ENCODE assay signal across 8 cellular contexts in genomic region chr22:30634477-30635233, GRCh38. TPM values are rescaled to one million over a fixed set of nuclear protein-coding genes. Genes with fewer than 3 reads are reported as not detected.
DNase-seq lines count a peak whose midpoint lies in the region; ATAC-seq and TF ChIP-seq lines count a peak whose summit lies in the region.

No MANE protein-coding gene starts in this region.

- TF ChIP-seq POLR2A in adrenal gland (IDR thresholded peaks at IDR 0.05), result no peak

- H3K4me1 Mint-ChIP-seq in progenitor cell of endocrine pancreas (ENCODE audit: low read depth), result peaks cover 5% of the 10 kb centered on the region

- H3K36me3 ChIP-seq in adrenal gland (replicated peaks in 1 of 2), result no peaks in the 10 kb centered on the region
- H3K36me3 ChIP-seq in left ventricle myocardium inferior, result peaks cover 4% of the 10 kb centered on the region
- no peaks in the 10 kb centered on the region for H3K36me3 ChIP-seq in upper lobe of right lung

- no peaks in the 10 kb centered on the region for H3K27me3 Mint-ChIP-seq in progenitor cell of endocrine pancreas

- intact Hi-C loops in adrenal gland (cut with DNase I) (loop anchor here (2.0 to 10.0 kb wide), 4 partner anchors 60 to 290 kb away; partner anchors contain the start of gene OSBP2 (in 1 of the 2)), left ventricle myocardium inferior (cut with micrococcal nuclease) (loop anchor here (5.0 kb wide), 1 partner anchor 123 kb away; no protein-coding TSS in a partner anchor), upper lobe of right lung (cut with DNase I) (no loop called here)

- no peak overlapping the region for H3K27ac Mint-ChIP-seq in progenitor cell of endocrine pancreas

- TF ChIP-seq CTCF in GM12872 (IDR thresholded peaks at IDR 0.05; ENCODE audit: insufficient read depth, low read depth, low read length) (peak; percentile 94), adrenal gland (IDR thresholded peaks at IDR 0.05) (peak; percentile 96 to 99 (median 98)), left ventricle myocardium inferior (IDR thresholded peaks at IDR 0.05; ENCODE audit: borderline replicate concordance) (peak; percentile 95), progenitor cell of endocrine pancreas (IDR thresholded peaks at IDR 0.05; ENCODE audit: unreplicated experiment) (peak; percentile 97), upper lobe of right lung (IDR thresholded peaks at IDR 0.05) (peak; percentile 95)

- H3K27me3 ChIP-seq in adrenal gland (no peaks in the 10 kb centered on the region), left ventricle myocardium inferior (ENCODE audit: low read depth) (no peaks in the 10 kb centered on the region), upper lobe of right lung (no peaks in the 10 kb centered on the region)

- peaks cover 3% of the 10 kb centered on the region for H3K36me3 Mint-ChIP-seq in progenitor cell of endocrine pancreas (ENCODE audit: insufficient read depth)

- H3K4me3 ChIP-seq in adrenal gland (peak overlapping the region in 1 of 4 donors; percentile 70), left ventricle myocardium inferior (peak overlapping the region; percentile 79), upper lobe of right lung (peak overlapping the region; percentile 65)

- DNase-seq in NCI-H1417 (lab: John Stamatoyannopoulos, UW) (peak; percentile 62 to 82 (median 64)), T follicular helper cell (ENCODE audit: low read depth) (peak; percentile 81), adrenal gland (peak; percentile 82 to 96 (median 88)), left ventricle myocardium inferior (peak; percentile 87), progenitor cell of endocrine pancreas (ENCODE audit: low spot score, unreplicated experiment) (peak; percentile 72), upper lobe of right lung (peak; percentile 92)

- H3K9me3 ChIP-seq in adrenal gland (replicated peaks in 1 of 3) (no peaks in the 10 kb centered on the region), left ventricle myocardium inferior (replicated peaks) (no peaks in the 10 kb centered on the region), upper lobe of right lung (no peaks in the 10 kb centered on the region)

- H3K27ac ChIP-seq in adrenal gland, result peak overlapping the region in 4 of 5 donors; percentile 74 to 90 (median 80)
- peak overlapping the region; percentile 94 for H3K27ac ChIP-seq in left ventricle myocardium inferior (replicated peaks)
- H3K27ac ChIP-seq in upper lobe of right lung, result peak overlapping the region; percentile 85

- ATAC-seq in HG02642 (IDR thresholded peaks at IDR 0.05; ENCODE audit: poor library complexity, unreplicated experiment), result peak; percentile 49
- ATAC-seq in upper lobe of right lung, result peak; percentile 85

- H3K4me3 Mint-ChIP-seq in progenitor cell of endocrine pancreas (ENCODE audit: low read depth), result peak overlapping the region; percentile 61

- H3K4me1 ChIP-seq in adrenal gland (replicated peaks in 1 of 2), result peaks cover 22 to 30% of the 10 kb centered on the region in 2 donors
- H3K4me1 ChIP-seq in left ventricle myocardium inferior, result peaks cover 40% of the 10 kb centered on the region
- H3K4me1 ChIP-seq in upper lobe of right lung, result peaks cover 24% of the 10 kb centered on the region

- WGBS in adrenal gland, 4 donors, result 3 to 32% (median 17%) methylated on average over 8 to 29 of the region's 29 CpGs

- H3K9me3 Mint-ChIP-seq in progenitor cell of endocrine pancreas (ENCODE audit: low read depth), result no peaks in the 10 kb centered on the region

RNA-seq across cellular contexts. Expression of gene SLC35E4, which starts 0.9 kb away (rescaled TPM):
- total RNA-seq in adrenal gland (1 to 10 TPM in 7 of 8 donors, under 1 TPM in 1; 0.60 to 7.0 (median 3.9) TPM), left ventricle myocardium inferior (3.8 TPM), progenitor cell of endocrine pancreas (2.1 and 2.6 TPM in 2 replicates), upper lobe of right lung (2.9 TPM)
- 1 to 10 TPM; 1.3 to 2.0 (median 2.0) TPM for polyA plus RNA-seq in adrenal gland

RNA-seq across cellular contexts. Expression of gene TCN2, which starts 27.7 kb away (rescaled TPM):
- total RNA-seq in adrenal gland (100 to 1,000 TPM in 1 of 8 donors, 10 to 100 TPM in 7; 34.8 to 108 (median 62.8) TPM), left ventricle myocardium inferior (14.1 TPM), progenitor cell of endocrine pancreas (22.3 and 22.9 TPM in 2 replicates), upper lobe of right lung (43.4 TPM)
- 10 to 100 TPM; 12.8 to 21.9 (median 17.8) TPM for polyA plus RNA-seq in adrenal gland

RNA-seq across cellular contexts. Expression of gene DUSP18, which starts 33.0 kb away (rescaled TPM):
- total RNA-seq in adrenal gland (1 to 10 TPM; 3.9 to 8.9 (median 6.7) TPM), left ventricle myocardium inferior (2.7 TPM), progenitor cell of endocrine pancreas (11.2 and 11.6 TPM in 2 replicates), upper lobe of right lung (19.3 TPM)
- polyA plus RNA-seq in adrenal gland, result 1 to 10 TPM; 1.4 to 5.0 (median 3.8) TPM

RNA-seq across cellular contexts. Expression of gene PES1, which starts 42.9 kb away (rescaled TPM):
- total RNA-seq in adrenal gland (100 to 1,000 TPM in 1 of 8 donors, 10 to 100 TPM in 7; 46.0 to 105 (median 58.1) TPM), left ventricle myocardium inferior (23.1 TPM), progenitor cell of endocrine pancreas (71.6 and 74.4 TPM in 2 replicates), upper lobe of right lung (46.5 TPM)
- 100 to 1,000 TPM in 1 of 3 donors, 10 to 100 TPM in 2; 63.6 to 117 (median 68.5) TPM for polyA plus RNA-seq in adrenal gland
